ENCODE assay signal across 25 cellular contexts in genomic region chr6:114987281-114987680, GRCh38.
"Had no signal": no experiment of that assay in that cellular context is flagged by ENCODE, and none has a peak within 500 bp of the region (broad histone marks: within the 10 kb centered on the region; RNA-seq: fewer than 3 reads in every experiment).

No MANE protein-coding gene starts in this region.

- H3K4me3 ChIP-seq: body of pancreas, cardiac muscle cell, gastroesophageal sphincter, left ventricle myocardium inferior, ovary, psoas muscle, right atrium auricular region, spleen, thyroid gland, upper lobe of right lung had no signal

- H3K4me1 ChIP-seq: body of pancreas, gastroesophageal sphincter, left ventricle myocardium inferior, psoas muscle, right atrium auricular region, spleen, thyroid gland, upper lobe of right lung had no signal

- H3K36me3 ChIP-seq: cardiac muscle cell, gastroesophageal sphincter, left ventricle myocardium inferior, neutrophil, ovary, right atrium auricular region, spleen, thyroid gland, upper lobe of right lung had no signal

- ATAC-seq: activated CD4-positive, alpha-beta T cell treated with anti-CD3 and anti-CD28 coated beads for 36 hours; activated T-cell treated with anti-CD3 and anti-CD28 coated beads, Interleukin-2, amount 50 U/mL, for 72 hours; body of pancreas; gastroesophageal sphincter; natural killer cell; psoas muscle; upper lobe of right lung had no signal

- H3K9me3 ChIP-seq: body of pancreas, gastroesophageal sphincter, left ventricle myocardium inferior, neutrophil, ovary, psoas muscle, right atrium auricular region, spleen, thyroid gland, upper lobe of right lung had no signal

- H3K27me3 ChIP-seq: body of pancreas, cardiac muscle cell, gastroesophageal sphincter, neutrophil, ovary, right atrium auricular region, spleen, thyroid gland, upper lobe of right lung had no signal

- DNase-seq: activated B cell treated with CpG ODN at 0.5 μM for 24 hours; activated CD4-positive, alpha-beta memory T cell treated with anti-CD3 and anti-CD28 coated beads for 36 hours; activated CD4-positive, alpha-beta T cell treated with anti-CD3 and anti-CD28 coated beads for 36 hours; activated effector memory CD4-positive, alpha-beta T cell treated with anti-CD3 and anti-CD28 coated beads, Interleukin-2, amount 50 U/mL, for 16 hours; activated naive CD4-positive, alpha-beta T cell treated with anti-CD3 and anti-CD28 coated beads, Interleukin-2, amount 10 ng/mL, durations not matched to agents 7 days and 5 days; activated T-cell treated with anti-CD3 and anti-CD28 coated beads, Interleukin-2, amount 50 U/mL, for 72 hours; anterior cingulate cortex; body of pancreas; head of caudate nucleus; hypothalamus; left ventricle myocardium inferior; midbrain; natural killer cell; ovary; psoas muscle; spleen; stimulated activated CD4-positive, alpha-beta T cell treated with anti-CD3 and anti-CD28 coated beads, Interleukin-4, amount 100 ng/mL, for 1 hour; substantia nigra; thyroid gland; upper lobe of right lung had no signal

- H3K27ac ChIP-seq: body of pancreas, cardiac muscle cell, epithelial cell of prostate, gastroesophageal sphincter, left ventricle myocardium inferior, neutrophil, ovary, psoas muscle, right atrium auricular region, spleen, thyroid gland, upper lobe of right lung had no signal
